In genomic region chr10:23657677-23658076, GRCh38 we compare ENCODE assay signal across 7 cellular contexts.
"Had no signal": no experiment of that assay in that cellular context is flagged by ENCODE, and none has a peak within 500 bp of the region (broad histone marks: within the 10 kb centered on the region; RNA-seq: fewer than 3 reads in every experiment).

No MANE protein-coding gene starts in this region.

- H3K9ac ChIP-seq: GM23248 had no signal

- ATAC-seq: K562 had no signal

- H2AFZ ChIP-seq: GM23248 had no signal

- H3K27ac Mint-ChIP-seq: H9, HFFc6 had no signal

- H3K4me3 ChIP-seq: GM23248, K562 had no signal

- H3K9me3 Mint-ChIP-seq: H9 had no signal

- H3K4me3 Mint-ChIP-seq: H9, HFFc6 had no signal

- H3K27ac ChIP-seq: GM23248, HL-60 had no signal

- DNase-seq: GM23248, H9, HCEC 1CT, HFFc6, IMR-90 had no signal
